In the genomic region with DNA sequence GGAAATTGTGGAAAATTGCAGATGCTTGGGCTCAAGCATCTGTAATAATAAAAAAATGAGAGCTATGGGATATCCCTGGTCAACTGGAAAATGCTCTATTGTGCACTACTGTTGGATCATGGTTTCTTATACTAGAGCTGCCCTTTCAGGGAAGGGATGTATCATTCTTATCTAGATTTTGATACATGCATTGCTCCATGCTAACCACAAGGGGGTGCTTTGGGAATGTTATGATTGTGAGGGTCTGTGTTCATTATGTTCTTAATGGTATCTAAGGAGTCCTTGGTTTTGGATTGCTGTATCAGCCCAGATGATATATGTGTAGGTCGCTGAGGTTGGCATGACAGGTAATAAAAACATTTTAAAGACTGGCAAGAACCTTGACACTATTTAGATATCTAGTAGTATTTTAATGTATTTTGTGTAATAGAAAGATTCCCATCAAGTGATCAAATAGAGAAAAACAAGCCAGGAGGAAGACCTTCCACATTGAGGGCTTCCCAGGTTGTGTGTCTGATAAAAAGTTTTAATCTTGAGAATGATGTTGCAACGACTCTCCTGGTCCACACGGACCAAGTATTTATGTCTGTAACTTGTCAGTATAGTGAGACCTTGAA, we compare ENCODE assay signal across 1 cellular context.
TF ChIP-seq lines count a peak whose summit lies in the region.

No MANE protein-coding gene starts in this region.

TF ChIP-seq in K562, 482 proteins besides CTCF, POLR2A, EP300 and RAD21 (continued from another document):
- TF ChIP-seq, protein P1, sequence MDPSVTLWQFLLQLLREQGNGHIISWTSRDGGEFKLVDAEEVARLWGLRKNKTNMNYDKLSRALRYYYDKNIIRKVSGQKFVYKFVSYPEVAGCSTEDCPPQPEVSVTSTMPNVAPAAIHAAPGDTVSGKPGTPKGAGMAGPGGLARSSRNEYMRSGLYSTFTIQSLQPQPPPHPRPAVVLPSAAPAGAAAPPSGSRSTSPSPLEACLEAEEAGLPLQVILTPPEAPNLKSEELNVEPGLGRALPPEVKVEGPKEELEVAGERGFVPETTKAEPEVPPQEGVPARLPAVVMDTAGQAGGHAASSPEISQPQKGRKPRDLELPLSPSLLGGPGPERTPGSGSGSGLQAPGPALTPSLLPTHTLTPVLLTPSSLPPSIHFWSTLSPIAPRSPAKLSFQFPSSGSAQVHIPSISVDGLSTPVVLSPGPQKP (CRISPR knock-in tag; IDR thresholded peaks at IDR 0.05) = no peak
- TF ChIP-seq TEAD1 (CRISPR knock-in tag; IDR thresholded peaks at IDR 0.05) = 0 out of 4 replicates have a peak, but pooled peaks of 1 of the 2 experiments have one; percentile 51
